ENCODE assay signal across 14 cellular contexts in genomic region chr4:24857996-24858395, GRCh38. TPM values are rescaled to one million over a fixed set of nuclear protein-coding genes. Genes with fewer than 3 reads are reported as not detected.
A peak's percentile ranks its signal among the peaks of the same experiment; 100 is the strongest.
DNase-seq lines count a peak whose midpoint lies in the region; ATAC-seq and TF ChIP-seq lines count a peak whose summit lies in the region.
"Had no signal": no experiment of that assay in that cellular context is flagged by ENCODE, and none has a peak within 500 bp of the region (broad histone marks: within the 10 kb centered on the region; RNA-seq: fewer than 3 reads in every experiment).

No MANE protein-coding gene starts in this region.

- H3K36me3 Mint-ChIP-seq in chondrocyte (ENCODE audit: low read depth): peaks cover 6% of the 10 kb centered on the region

- H3K36me3 ChIP-seq in GM23248 (ENCODE audit: low read depth) (no peaks in the 10 kb centered on the region), hepatocyte (replicated peaks; ENCODE audit: insufficient read depth, low read depth) (no peaks in the 10 kb centered on the region), MM.1S (replicated peaks; ENCODE audit: insufficient read depth, low read length) (no peaks in the 10 kb centered on the region)
- H3K36me3 ChIP-seq: SJCRH30 had no signal

- peaks cover 22% of the 10 kb centered on the region for H3K4me1 ChIP-seq in GM23248 (ENCODE audit: insufficient read depth)
- H3K4me1 ChIP-seq in hepatocyte (ENCODE audit: insufficient read depth): peaks cover 12% of the 10 kb centered on the region
- H3K4me1 ChIP-seq in MM.1S (ENCODE audit: low read length): peaks cover 30% of the 10 kb centered on the region

- H3K9ac ChIP-seq in GM23248: peak overlapping the region; percentile 27; the same call in 1 of the 2 replicates
- H3K9ac ChIP-seq in MM.1S (ENCODE audit: low read length): no peak overlapping the region

- DNase-seq in GM23248: peak; percentile 69
- no peak for DNase-seq in chondrocyte (ENCODE audit: low spot score)
- no peak for DNase-seq in hepatocyte (ENCODE audit: low spot score)
- peak; percentile 82 for DNase-seq in stromal cell of bone marrow (ENCODE audit: low read depth)
- DNase-seq in germinal center (ENCODE audit: low spot score): no peak
- no peak for DNase-seq in MM.1S
- DNase-seq: activated CD8-positive, alpha-beta T cell treated with anti-CD3 and anti-CD28 coated beads, Interleukin-2, amount 10 ng/mL, durations not matched to agents 7 days and 5 days; activated naive CD8-positive, alpha-beta T cell treated with anti-CD3 and anti-CD28 coated beads, Interleukin-2, amount 50 U/mL, for 24 hours; DMS79; NCI-H2171 had no signal

- WGBS in GM23248 (ENCODE audit: low coverage in 1 of 2, low lambda C conversion rate in 2 of 2, missing lambda C conversion rate in 2 of 2), 2 experiments: 1 to 2% methylated on average over 2 of the region's 2 CpGs
- 40% methylated on average over 2 of the region's 2 CpGs for WGBS in hepatocyte (ENCODE audit: low lambda C conversion rate, missing lambda C conversion rate)

- no peaks in the 10 kb centered on the region for H3K9me3 Mint-ChIP-seq in chondrocyte (ENCODE audit: low read depth)

- H3K9me3 ChIP-seq in GM23248 (ENCODE audit: low read depth) (no peaks in the 10 kb centered on the region), hepatocyte (ENCODE audit: low read depth) (no peaks in the 10 kb centered on the region), MM.1S (replicated peaks; ENCODE audit: insufficient read depth, low read length) (no peaks in the 10 kb centered on the region)
- H3K9me3 ChIP-seq: SJCRH30 had no signal

- H3K4me3 ChIP-seq in GM23248: peak overlapping the region; percentile 47
- no peak overlapping the region for H3K4me3 ChIP-seq in hepatocyte
- H3K4me3 ChIP-seq in MM.1S (ENCODE audit: low read length): no peak overlapping the region
- H3K4me3 ChIP-seq: SJCRH30 had no signal

- no peak for ATAC-seq in GM18520 (IDR thresholded peaks at IDR 0.05; ENCODE audit: unreplicated experiment)
- ATAC-seq in HG03520 (IDR thresholded peaks at IDR 0.05; ENCODE audit: unreplicated experiment): no peak
- ATAC-seq: activated CD8-positive, alpha-beta T cell treated with anti-CD3 and anti-CD28 coated beads, Interleukin-2, amount 10 ng/mL, durations not matched to agents 7 days and 5 days; activated naive CD8-positive, alpha-beta T cell treated with anti-CD3 and anti-CD28 coated beads, Interleukin-2, amount 50 U/mL, for 24 hours had no signal

- H3F3A ChIP-seq in GM23248 (ENCODE audit: insufficient read depth) (peaks cover 20% of the 10 kb centered on the region), MM.1S (ENCODE audit: insufficient read depth, low read length) (no peaks in the 10 kb centered on the region)

- H3K4me1 Mint-ChIP-seq in chondrocyte (ENCODE audit: low read depth): peaks cover 40% of the 10 kb centered on the region
- H3K4me1 Mint-ChIP-seq: activated naive CD8-positive, alpha-beta T cell treated with anti-CD3 and anti-CD28 coated beads, Interleukin-2, amount 50 U/mL, for 24 hours had no signal

- in situ Hi-C loops in GM23248 (cut with MboI): no loop called here

- no peaks in the 10 kb centered on the region for H3K27me3 ChIP-seq in GM23248 (replicated peaks; ENCODE audit: insufficient read depth)
- H3K27me3 ChIP-seq in hepatocyte: no peaks in the 10 kb centered on the region
- no peaks in the 10 kb centered on the region for H3K27me3 ChIP-seq in MM.1S (replicated peaks; ENCODE audit: insufficient read depth, low read length)
- H3K27me3 ChIP-seq: SJCRH30 had no signal

- no peak overlapping the region for H2AFZ ChIP-seq in GM23248
- no peak overlapping the region for H2AFZ ChIP-seq in hepatocyte
- H2AFZ ChIP-seq in MM.1S (ENCODE audit: low read length): no peak overlapping the region

- H3K4me3 Mint-ChIP-seq in chondrocyte (ENCODE audit: unreplicated experiment): peak overlapping the region; percentile 11
- H3K4me3 Mint-ChIP-seq: activated CD8-positive, alpha-beta T cell treated with anti-CD3 and anti-CD28 coated beads, Interleukin-2, amount 10 ng/mL, durations not matched to agents 7 days and 5 days; activated naive CD8-positive, alpha-beta T cell treated with anti-CD3 and anti-CD28 coated beads, Interleukin-2, amount 50 U/mL, for 24 hours had no signal

- H3K4me2 ChIP-seq in GM23248 (ENCODE audit: unreplicated experiment) (peak overlapping the region; percentile 62), hepatocyte (peak overlapping the region; percentile 31), MM.1S (ENCODE audit: low read depth, low read length) (no peak overlapping the region)

- H3K9me2 ChIP-seq in GM23248 (ENCODE audit: insufficient read depth) (no peaks in the 10 kb centered on the region), hepatocyte (replicated peaks; ENCODE audit: insufficient read depth) (no peaks in the 10 kb centered on the region), MM.1S (replicated peaks; ENCODE audit: insufficient read depth, low read length) (no peaks in the 10 kb centered on the region)

- H3K27ac Mint-ChIP-seq in chondrocyte (ENCODE audit: unreplicated experiment): peak overlapping the region; percentile 80
- H3K27ac Mint-ChIP-seq: activated CD8-positive, alpha-beta T cell treated with anti-CD3 and anti-CD28 coated beads, Interleukin-2, amount 10 ng/mL, durations not matched to agents 7 days and 5 days; activated naive CD8-positive, alpha-beta T cell treated with anti-CD3 and anti-CD28 coated beads, Interleukin-2, amount 50 U/mL, for 24 hours had no signal

- H3K79me2 ChIP-seq in GM23248 (ENCODE audit: insufficient read depth) (no peaks in the 10 kb centered on the region), hepatocyte (no peaks in the 10 kb centered on the region), MM.1S (ENCODE audit: low read length) (no peaks in the 10 kb centered on the region)

- no peaks in the 10 kb centered on the region for H3K27me3 Mint-ChIP-seq in chondrocyte (ENCODE audit: low read depth)

- TF ChIP-seq CTCF in chondrocyte (IDR thresholded peaks at IDR 0.05) (no peak), hepatocyte (IDR thresholded peaks at IDR 0.05; ENCODE audit: poor library complexity) (no peak), MM.1S (IDR thresholded peaks at IDR 0.05; ENCODE audit: low read length) (no peak)

- H3K27ac ChIP-seq in GM23248 (peak overlapping the region; percentile 34), hepatocyte (no peak overlapping the region), MM.1S (ENCODE audit: low read length) (no peak overlapping the region)
- H3K27ac ChIP-seq: HL-60, SJCRH30 had no signal

- no peaks in the 10 kb centered on the region for H4K20me1 ChIP-seq in GM23248 (ENCODE audit: insufficient read depth)
- H4K20me1 ChIP-seq in hepatocyte (ENCODE audit: insufficient read depth, poor library complexity, severe bottlenecking): no peaks in the 10 kb centered on the region
- H4K20me1 ChIP-seq in MM.1S (ENCODE audit: insufficient read depth, low read length): no peaks in the 10 kb centered on the region

RNA-seq across cellular contexts. Expression of gene CCDC149, which starts 54.8 kb away (rescaled TPM):
- total RNA-seq in GM23248 (2014; rRNA removed; shearing (Covaris generic)): 5.8 and 6.1 TPM in 2 replicates
- polyA plus RNA-seq in GM23248 (2016; fragmentation: Nextera tagmentation; extraction: Ambion mirVana): 8.3 and 9.7 TPM in 2 replicates
- 12.9 to 21.5 TPM (median 21.4 TPM) in 3 replicates for total RNA-seq in chondrocyte
- total RNA-seq in hepatocyte: 8.3 and 13.3 TPM in 2 replicates
- polyA plus RNA-seq in hepatocyte: 11.1 and 12.3 TPM in 2 replicates
- total RNA-seq: activated CD8-positive, alpha-beta T cell treated with anti-CD3 and anti-CD28 coated beads, Interleukin-2, amount 10 ng/mL, durations not matched to agents 7 days and 5 days had no signal

Comparison
In these comparisons a context has a peak if more than half of its experiments do, and no peak if none do; other contexts are left out.
1. DNase-seq: peak in GM23248 (single experiment) and stromal cell of bone marrow (single experiment); none in chondrocyte (single experiment), hepatocyte (single experiment), germinal center (single experiment) and MM.1S (single experiment).